In genomic region chr1:93079685-93080141, GRCh38 we compare ENCODE assay signal across 8 cellular contexts. TPM values are rescaled to one million over a fixed set of nuclear protein-coding genes. Genes with fewer than 3 reads are reported as not detected.
DNase-seq lines count a peak whose midpoint lies in the region; ATAC-seq and TF ChIP-seq lines count a peak whose summit lies in the region.

No MANE protein-coding gene starts in this region.

- H3K27ac ChIP-seq in gastroesophageal sphincter: peak overlapping the region; percentile 41 to 86 (median 83)

- H3K4me1 ChIP-seq in gastroesophageal sphincter (peaks cover 0 to 41% (median 7%) of the 10 kb centered on the region in 3 donors), neuron (ENCODE audit: insufficient read depth, low read length) (peaks cover 18% of the 10 kb centered on the region)

- H3K4me3 Mint-ChIP-seq in activated T-helper 1 cell treated with anti-CD3 and anti-CD28 coated beads, Interleukin-12 subunit alpha, Interleukin-12 subunit beta, Interleukin-2, Interleukin-4 antibody, amounts not matched to agents 30 ng/mL and 10 ng/mL and 1 ng/mL, durations not matched to agents 14 hours and 24 hours and 36 hours: peak overlapping the region; percentile 98

- H3K4me3 ChIP-seq in gastroesophageal sphincter (peak overlapping the region; percentile 75 to 91), neuron (ENCODE audit: low read length) (peak overlapping the region; percentile 97)

- peaks cover 23% of the 10 kb centered on the region for H3K36me3 Mint-ChIP-seq in activated T-helper 1 cell treated with anti-CD3 and anti-CD28 coated beads, Interleukin-12 subunit alpha, Interleukin-12 subunit beta, Interleukin-2, Interleukin-4 antibody, amounts not matched to agents 30 ng/mL and 10 ng/mL and 1 ng/mL, durations not matched to agents 14 hours and 24 hours and 36 hours (ENCODE audit: low read depth)

- no peak for TF ChIP-seq EP300 in gastroesophageal sphincter (IDR thresholded peaks at IDR 0.05)

- intact Hi-C loops in activated T-helper 1 cell treated with anti-CD3 and anti-CD28 coated beads, Interleukin-12 subunit alpha, Interleukin-12 subunit beta, Interleukin-2, Interleukin-4 antibody, amounts not matched to agents 30 ng/mL and 10 ng/mL and 1 ng/mL, durations not matched to agents 14 hours and 24 hours and 36 hours (cut with micrococcal nuclease): loop anchor here (1.0 to 5.0 kb wide), 11 partner anchors 37 to 782 kb away; partner anchors contain the start of genes CCDC18, DIPK1A, DR1 and GLMN

- peak overlapping the region; percentile 55 for H2AFZ ChIP-seq in neuron (ENCODE audit: low read depth, low read length)

- H3K27ac Mint-ChIP-seq in activated T-helper 1 cell treated with anti-CD3 and anti-CD28 coated beads, Interleukin-12 subunit alpha, Interleukin-12 subunit beta, Interleukin-2, Interleukin-4 antibody, amounts not matched to agents 30 ng/mL and 10 ng/mL and 1 ng/mL, durations not matched to agents 14 hours and 24 hours and 36 hours: peak overlapping the region; percentile 95

- 0 to 1% methylated on average over 7 to 13 of the region's 13 CpGs for WGBS in gastroesophageal sphincter (ENCODE audit: low coverage in 1 of 2), 2 donors

- in situ Hi-C loops in GM13977 (cut with MboI; ENCODE audit: low pct_unique_long_range_greater_than_20kb, low sequenced_read_pairs, unreplicated experiment): no loop called here

- H3K27me3 ChIP-seq in gastroesophageal sphincter: no peaks in the 10 kb centered on the region
- H3K27me3 ChIP-seq in neuron (ENCODE audit: insufficient read depth, low read length): no peaks in the 10 kb centered on the region

- no peak for TF ChIP-seq POLR2A in gastroesophageal sphincter (IDR thresholded peaks at IDR 0.05)

- TF ChIP-seq CTCF in gastroesophageal sphincter (IDR thresholded peaks at IDR 0.05) (no peak), GM13977 (IDR thresholded peaks at IDR 0.05; ENCODE audit: extremely low read depth, insufficient read depth, missing control alignments) (no peak)

- H3K27me3 Mint-ChIP-seq in activated T-helper 1 cell treated with anti-CD3 and anti-CD28 coated beads, Interleukin-12 subunit alpha, Interleukin-12 subunit beta, Interleukin-2, Interleukin-4 antibody, amounts not matched to agents 30 ng/mL and 10 ng/mL and 1 ng/mL, durations not matched to agents 14 hours and 24 hours and 36 hours (ENCODE audit: insufficient read depth): no peaks in the 10 kb centered on the region

- peaks cover 5% of the 10 kb centered on the region for H3K9me3 Mint-ChIP-seq in activated T-helper 1 cell treated with anti-CD3 and anti-CD28 coated beads, Interleukin-12 subunit alpha, Interleukin-12 subunit beta, Interleukin-2, Interleukin-4 antibody, amounts not matched to agents 30 ng/mL and 10 ng/mL and 1 ng/mL, durations not matched to agents 14 hours and 24 hours and 36 hours

- H3K36me3 ChIP-seq in gastroesophageal sphincter (peaks cover 0 to 1% of the 10 kb centered on the region in 2 donors), neuron (ENCODE audit: insufficient read depth, low read length) (peaks cover 18% of the 10 kb centered on the region)

- peak; percentile 53 for DNase-seq in NCI-H146 (lab: John Stamatoyannopoulos, UW)
- DNase-seq in NCI-H146 treated with DMSO at 0.1 percent for 48 hours (lab: John Stamatoyannopoulos, UW; ENCODE audit: unreplicated experiment): no peak
- peak; percentile 27 for DNase-seq in NCI-H510A (lab: John Stamatoyannopoulos, UW)
- DNase-seq in activated T-helper 1 cell treated with anti-CD3 and anti-CD28 coated beads, Interleukin-12 subunit alpha, Interleukin-12 subunit beta, Interleukin-2, Interleukin-4 antibody, amounts not matched to agents 30 ng/mL and 10 ng/mL and 1 ng/mL, durations not matched to agents 14 hours and 24 hours and 36 hours (ENCODE audit: low spot score): peak; percentile 5
- DNase-seq in NCI-H774 (lab: John Stamatoyannopoulos, UW): no peak
- DNase-seq in GM13977 (ENCODE audit: low spot score): no peak

- H3K9me3 ChIP-seq in gastroesophageal sphincter: no peaks in the 10 kb centered on the region
- H3K9me3 ChIP-seq in neuron (ENCODE audit: low read length): peaks cover 13% of the 10 kb centered on the region

- no peak for ATAC-seq in gastroesophageal sphincter

- peaks cover 58% of the 10 kb centered on the region for H3K4me1 Mint-ChIP-seq in activated T-helper 1 cell treated with anti-CD3 and anti-CD28 coated beads, Interleukin-12 subunit alpha, Interleukin-12 subunit beta, Interleukin-2, Interleukin-4 antibody, amounts not matched to agents 30 ng/mL and 10 ng/mL and 1 ng/mL, durations not matched to agents 14 hours and 24 hours and 36 hours (ENCODE audit: low read depth)

RNA-seq across cellular contexts. Expression of gene MTF2, which starts 0.6 kb away (rescaled TPM):
- total RNA-seq in activated T-helper 1 cell treated with anti-CD3 and anti-CD28 coated beads, Interleukin-12 subunit alpha, Interleukin-12 subunit beta, Interleukin-2, Interleukin-4 antibody, amounts not matched to agents 30 ng/mL and 10 ng/mL and 1 ng/mL, durations not matched to agents 14 hours and 24 hours and 36 hours: 68.4 and 71.0 TPM in 2 replicates
- 10 to 100 TPM in 2 of 4 donors, 1 to 10 TPM in 2; 7.8 to 20.7 (median 10.3) TPM for total RNA-seq in gastroesophageal sphincter

Comparison
In these comparisons a context has a peak if more than half of its experiments do, and no peak if none do; other contexts are left out.
1. DNase-seq: peak in NCI-H146 (single experiment), NCI-H510A (single experiment) and activated T-helper 1 cell treated with anti-CD3 and anti-CD28 coated beads, Interleukin-12 subunit alpha, Interleukin-12 subunit beta, Interleukin-2, Interleukin-4 antibody, amounts not matched to agents 30 ng/mL and 10 ng/mL and 1 ng/mL, durations not matched to agents 14 hours and 24 hours and 36 hours (single experiment); none in NCI-H146 treated with DMSO at 0.1 percent for 48 hours (single experiment), NCI-H774 (single experiment) and GM13977 (single experiment).